Comparison of ENCODE assay signal across 9 cellular contexts in the genomic region with DNA sequence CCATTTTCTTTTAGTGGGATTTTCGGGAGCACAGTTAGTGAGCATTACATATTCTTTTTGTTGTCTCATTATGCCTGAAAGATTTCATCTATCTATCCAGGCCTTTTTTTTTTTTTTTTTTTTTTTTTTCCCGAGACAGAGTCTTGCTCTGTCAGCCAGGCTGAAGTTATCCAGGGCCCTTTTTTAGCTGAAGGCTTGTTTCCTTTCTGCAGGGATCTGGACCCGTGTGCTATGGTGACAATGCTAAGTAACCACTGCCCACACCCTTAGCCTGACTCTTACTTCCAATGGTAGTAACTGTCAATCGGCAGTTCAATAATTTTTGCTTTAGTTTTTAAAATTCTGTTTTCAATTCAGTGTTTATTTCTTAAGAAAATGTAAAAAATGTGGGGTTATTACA.
"Had no signal": no experiment of that assay in that cellular context is flagged by ENCODE, and none has a peak within 500 bp of the region (broad histone marks: within the 10 kb centered on the region; RNA-seq: fewer than 3 reads in every experiment).

No MANE protein-coding gene starts in this region.

- H3K27ac Mint-ChIP-seq: HFFc6 had no signal

- H3K4me3 ChIP-seq: GM23248, HAP-1 had no signal

- H3K27ac ChIP-seq: GM23248, HL-60 had no signal

- ATAC-seq: HCT116, HepG2 had no signal

- H3K4me3 Mint-ChIP-seq: HFFc6 had no signal

- H3K36me3 ChIP-seq: HAP-1 had no signal

- FAIRE-seq: HepG2 had no signal

- H3K9ac ChIP-seq: GM23248 had no signal

- DNase-seq: GM23248, GOT3, H7, HFFc6, IMR-90 had no signal

- H2AFZ ChIP-seq: GM23248 had no signal

- H3K4me1 ChIP-seq: HAP-1 had no signal

- H3K9me3 ChIP-seq: HAP-1 had no signal
